In the genomic region with DNA sequence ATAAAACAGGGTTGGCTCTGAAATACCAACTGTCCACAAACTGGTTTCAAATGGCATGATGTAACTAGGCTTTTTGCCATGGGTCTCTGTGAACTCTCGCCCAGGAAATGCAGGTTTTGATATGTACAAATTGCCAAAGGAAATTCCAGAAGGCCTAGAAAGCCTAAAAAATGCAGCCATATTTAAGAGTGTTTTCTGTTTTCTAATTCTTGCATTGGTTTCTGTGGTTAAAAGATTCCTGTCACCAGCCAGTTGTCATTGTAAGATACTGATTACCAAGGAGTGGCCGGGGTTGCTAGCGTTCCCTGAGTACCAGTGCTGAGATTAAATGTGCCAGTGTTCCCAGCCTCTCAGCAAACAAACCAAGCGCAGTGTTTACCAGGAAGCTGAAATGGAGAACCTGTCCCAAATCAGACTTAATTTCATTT, we compare ENCODE assay signal across 12 cellular contexts. TPM values are rescaled to one million over a fixed set of nuclear protein-coding genes. Genes with fewer than 3 reads are reported as not detected.
DNase-seq lines count a peak whose midpoint lies in the region; ATAC-seq and TF ChIP-seq lines count a peak whose summit lies in the region.
"Had no signal": no experiment of that assay in that cellular context is flagged by ENCODE, and none has a peak within 500 bp of the region (broad histone marks: within the 10 kb centered on the region; RNA-seq: fewer than 3 reads in every experiment).

No MANE protein-coding gene starts in this region.

- H3K27me3 Mint-ChIP-seq in HFFc6 (ENCODE audit: insufficient read depth): peaks cover 3% of the 10 kb centered on the region

- peak; percentile 20 for DNase-seq in HFFc6
- peak; percentile 63 for DNase-seq in adipocyte (ENCODE audit: low read depth)
- DNase-seq in glomerular visceral epithelial cell (ENCODE audit: extremely low spot score): peak; percentile 10
- DNase-seq in NK-92 (lab: John Stamatoyannopoulos, UW; ENCODE audit: unreplicated experiment): no peak
- no peak for DNase-seq in SW 1271 (lab: John Stamatoyannopoulos, UW)
- DNase-seq in Ammon's horn (ENCODE audit: low spot score): no peak
- DNase-seq: activated T-cell treated with anti-CD3 and anti-CD28 coated beads, Interleukin-2, amount 50 U/mL, for 72 hours; cortex of kidney; DMS 273 treated with DMSO at 0.1 percent for 48 hours; MV-4-11 had no signal

- H3K9me3 ChIP-seq in adipocyte (ENCODE audit: control insufficient read depth, low read length) (no peaks in the 10 kb centered on the region), skeletal muscle satellite cell (replicated peaks; ENCODE audit: low read length) (no peaks in the 10 kb centered on the region)

- ATAC-seq in HG02623 (IDR thresholded peaks at IDR 0.05; ENCODE audit: unreplicated experiment): no peak
- ATAC-seq: activated T-cell treated with anti-CD3 and anti-CD28 coated beads, Interleukin-2, amount 50 U/mL, for 72 hours had no signal

- H3K27me3 ChIP-seq in adipocyte (replicated peaks; ENCODE audit: control insufficient read depth, insufficient read depth, low read length) (no peaks in the 10 kb centered on the region), skeletal muscle satellite cell (ENCODE audit: control insufficient read depth, insufficient read depth, low read length) (no peaks in the 10 kb centered on the region)

- H3K4me1 Mint-ChIP-seq in HFFc6 (ENCODE audit: low read depth): peaks cover 10% of the 10 kb centered on the region

- H3K4me1 ChIP-seq in adipocyte (ENCODE audit: control insufficient read depth, insufficient read depth, low read length): peaks cover 16% of the 10 kb centered on the region
- H3K4me1 ChIP-seq in skeletal muscle satellite cell (ENCODE audit: control insufficient read depth, insufficient read depth, low read length): peaks cover 16% of the 10 kb centered on the region

- H3K4me3 ChIP-seq in adipocyte (ENCODE audit: low read length) (no peak overlapping the region), skeletal muscle satellite cell (ENCODE audit: low read length) (no peak overlapping the region)

- H3K4me3 Mint-ChIP-seq in HFFc6: no peak overlapping the region
- H3K4me3 Mint-ChIP-seq: activated T-cell treated with anti-CD3 and anti-CD28 coated beads, Interleukin-2, amount 50 U/mL, for 72 hours had no signal

- no peaks in the 10 kb centered on the region for H3K9me3 Mint-ChIP-seq in HFFc6
- H3K9me3 Mint-ChIP-seq: activated T-cell treated with anti-CD3 and anti-CD28 coated beads, Interleukin-2, amount 50 U/mL, for 72 hours had no signal

- H3K36me3 ChIP-seq in adipocyte (ENCODE audit: control insufficient read depth, insufficient read depth, low read length, severe bottlenecking): no peaks in the 10 kb centered on the region
- no peaks in the 10 kb centered on the region for H3K36me3 ChIP-seq in skeletal muscle satellite cell (ENCODE audit: insufficient read depth, low read length)

- H3K27ac Mint-ChIP-seq in HFFc6: no peak overlapping the region
- H3K27ac Mint-ChIP-seq: activated T-cell treated with anti-CD3 and anti-CD28 coated beads, Interleukin-2, amount 50 U/mL, for 72 hours had no signal

- peak overlapping the region; percentile 45 for H3K4me2 ChIP-seq in skeletal muscle satellite cell (ENCODE audit: low read length)

- H3K36me3 Mint-ChIP-seq in HFFc6 (ENCODE audit: low read depth): no peaks in the 10 kb centered on the region

- H3K9ac ChIP-seq in adipocyte (ENCODE audit: low read length) (no peak overlapping the region), skeletal muscle satellite cell (ENCODE audit: low read depth, low read length) (peak overlapping the region; percentile 32)

- TF ChIP-seq CTCF in HFFc6 (IDR thresholded peaks at IDR 0.05): no peak

RNA-seq across cellular contexts. Expression of gene SORBS2, which starts 53.9 kb away (rescaled TPM):
- 1 to 10 TPM in 2 of 6 experiments, under 1 TPM in 4; 0.48 to 3.6 (median 0.72) TPM for total RNA-seq in HFFc6 (2021; fragmentation: NEBNext Ultra II Directional; extraction: Animal tissue kit (Norgen Biotek cat#: 25700))
- total RNA-seq in skeletal muscle satellite cell (2012; rRNA removed): 14.4 and 45.9 TPM in 2 replicates

Comparison
In these comparisons a context has a peak if more than half of its experiments do, and no peak if none do; other contexts are left out.
1. DNase-seq: peak in HFFc6 (single experiment), adipocyte (single experiment) and glomerular visceral epithelial cell (single experiment); none in NK-92 (single experiment), SW 1271 (0 of 2) and Ammon's horn (single experiment).